In the genomic region with DNA sequence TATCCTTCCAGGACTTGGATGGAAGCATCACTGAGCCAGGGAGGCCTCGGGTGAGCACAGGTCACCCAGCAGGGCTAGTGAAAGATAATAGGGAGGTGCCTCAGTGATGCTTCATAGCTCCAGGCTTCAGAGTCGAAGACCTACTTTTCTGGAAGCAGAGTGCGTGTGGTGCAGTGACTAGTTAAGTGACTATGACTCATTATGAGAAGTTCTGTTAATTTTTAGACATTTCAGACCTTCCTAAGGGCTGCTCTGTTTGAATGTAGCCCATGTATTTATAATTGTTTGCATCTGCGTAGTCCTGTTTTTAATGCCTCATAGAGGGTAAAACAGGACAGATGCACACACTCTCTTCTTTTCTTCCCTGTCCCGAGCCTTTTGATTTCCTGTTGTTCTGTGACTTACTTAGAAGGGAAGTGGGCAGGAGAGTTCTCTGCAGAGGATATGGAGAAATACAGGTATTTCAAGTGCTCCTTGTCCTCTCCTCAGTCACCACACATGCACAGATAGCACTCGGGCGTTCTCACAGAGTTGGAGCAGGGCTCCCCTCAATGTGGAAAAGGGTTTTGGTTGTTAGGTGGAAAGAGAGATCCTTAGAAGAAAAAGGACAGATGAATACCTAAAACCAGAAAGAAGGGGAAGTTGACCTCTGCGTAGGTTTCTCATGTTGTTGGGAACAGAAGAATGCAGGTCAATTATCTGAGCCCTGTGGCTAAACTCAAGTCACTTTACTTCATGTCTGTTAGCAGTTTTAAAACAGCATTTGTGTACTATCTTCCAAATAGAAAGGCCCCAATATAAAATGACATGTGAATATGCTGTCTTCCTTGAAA, we compare ENCODE assay signal across 9 cellular contexts. TPM values are rescaled to one million over a fixed set of nuclear protein-coding genes. Genes with fewer than 3 reads are reported as not detected.
A peak's percentile ranks its signal among the peaks of the same experiment; 100 is the strongest.
DNase-seq lines count a peak whose midpoint lies in the region; ATAC-seq and TF ChIP-seq lines count a peak whose summit lies in the region.
"Had no signal": no experiment of that assay in that cellular context is flagged by ENCODE, and none has a peak within 500 bp of the region (broad histone marks: within the 10 kb centered on the region; RNA-seq: fewer than 3 reads in every experiment).

No MANE protein-coding gene starts in this region.

- no peak overlapping the region for H3K4me3 Mint-ChIP-seq in activated naive CD8-positive, alpha-beta T cell

- peaks cover 10% of the 10 kb centered on the region for H3K4me1 Mint-ChIP-seq in activated naive CD8-positive, alpha-beta T cell (ENCODE audit: low read depth)

- ATAC-seq in GM21360 (IDR thresholded peaks at IDR 0.05; ENCODE audit: unreplicated experiment) (peak; percentile 99), HG03520 (IDR thresholded peaks at IDR 0.05; ENCODE audit: unreplicated experiment) (peak; percentile 99), omental fat pad (ENCODE audit: low FRiP score) (no peak)

- DNase-seq in GDM1 (lab: John Stamatoyannopoulos, UW) (peak; percentile 11), mucosa of gallbladder (ENCODE audit: low spot score) (peak; percentile 20), NCI-H524 (lab: John Stamatoyannopoulos, UW) (no peak), retina (no peak), omental fat pad (ENCODE audit: low spot score) (no peak)

- no peaks in the 10 kb centered on the region for H3K9me3 Mint-ChIP-seq in activated naive CD8-positive, alpha-beta T cell (ENCODE audit: low read depth)

- TF ChIP-seq CTCF in omental fat pad (IDR thresholded peaks at IDR 0.05): no peak

- H3K27ac Mint-ChIP-seq in activated naive CD8-positive, alpha-beta T cell: peak overlapping the region; percentile 55

- no peaks in the 10 kb centered on the region for H3K27me3 Mint-ChIP-seq in activated naive CD8-positive, alpha-beta T cell

- H3K36me3 Mint-ChIP-seq in activated naive CD8-positive, alpha-beta T cell: peaks cover 28% of the 10 kb centered on the region

RNA-seq across cellular contexts. Expression of gene RALB, which starts 34.7 kb away (rescaled TPM):
- 48.1 TPM for total RNA-seq in mucosa of gallbladder
- 10 to 100 TPM; 41.5 to 74.2 (median 51.4) TPM for total RNA-seq in omental fat pad

RNA-seq across cellular contexts. Expression of gene INHBB, which starts 58.5 kb away (rescaled TPM):
- total RNA-seq in mucosa of gallbladder (1.1 TPM), omental fat pad (10 to 100 TPM in 3 of 4 donors, 1 to 10 TPM in 1; 6.7 to 59.8 (median 28.6) TPM)
- total RNA-seq: SK-MEL-5 had no signal

Comparison
In these comparisons a context has a peak if more than half of its experiments do, and no peak if none do; other contexts are left out.
1. DNase-seq: peak in GDM1 (single experiment) and mucosa of gallbladder (single experiment); none in NCI-H524 (0 of 2), retina (single experiment) and omental fat pad (single experiment).